In the genomic region with DNA sequence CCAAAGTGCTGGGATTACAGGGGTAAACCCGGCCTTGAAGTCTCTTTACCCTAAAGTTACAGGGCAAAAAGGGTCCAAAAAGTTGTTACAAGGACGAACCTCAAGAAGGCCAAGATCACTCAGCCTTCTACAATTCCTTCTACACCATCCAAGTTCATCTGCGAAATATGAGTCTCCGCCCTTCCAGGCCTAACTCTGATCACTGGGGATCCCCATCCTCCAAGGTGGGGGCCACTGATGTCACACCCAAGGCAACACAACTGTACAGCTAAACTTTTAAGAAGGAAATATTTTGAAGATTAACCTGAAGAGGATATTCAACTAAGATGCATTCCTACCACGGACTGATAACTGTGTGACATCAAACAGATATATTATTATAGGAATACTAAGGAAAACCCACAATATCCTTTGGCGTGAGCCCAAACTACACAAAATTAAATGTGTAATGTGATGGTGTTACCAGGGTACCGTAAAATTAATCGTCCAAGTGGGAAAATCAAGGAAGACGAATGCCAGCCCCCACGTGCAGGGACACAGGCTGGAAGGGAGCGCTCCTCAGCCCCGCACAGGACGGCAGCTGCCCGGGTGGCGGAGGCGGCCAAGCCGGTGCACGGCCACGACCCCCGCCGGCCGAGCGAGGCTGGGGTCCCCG, we compare ENCODE assay signal across 8 cellular contexts. TPM values are rescaled to one million over a fixed set of nuclear protein-coding genes. Genes with fewer than 3 reads are reported as not detected.
DNase-seq lines count a peak whose midpoint lies in the region; ATAC-seq and TF ChIP-seq lines count a peak whose summit lies in the region.

No MANE protein-coding gene starts in this region.

- H3K4me3 Mint-ChIP-seq in activated B cell treated with CpG ODN at 0.5 μM for 24 hours: no peak overlapping the region

- POLR2A ChIA-PET in activated B cell treated with CpG ODN at 0.5 μM for 24 hours (lab: Charles Lee): interaction anchor here (1.1 to 3.8 kb wide), 3 partner anchors 74 to 299 kb away, joined by 3 to 41 read pairs (median 21); partner anchors contain the start of gene INSIG1

- intact Hi-C loops in activated B cell treated with CpG ODN at 0.5 μM for 24 hours (cut with micrococcal nuclease): loop anchor here (2.0 to 10.0 kb wide), 3 partner anchors 190 to 1639 kb away; partner anchors contain the start of gene RNF32

- TF ChIP-seq CTCF in activated B cell treated with CpG ODN at 0.5 μM for 24 hours (IDR thresholded peaks at IDR 0.05): no peak

- H3K9ac ChIP-seq in BLaER1 treated with 17β-estradiol and CSF1 and Interleukin-3, amounts not matched to agents 10 nM and 100 nM: peak overlapping the region; percentile 96 to 99 (median 98)

- H3K9me3 ChIP-seq in BLaER1 treated with 17β-estradiol and CSF1 and Interleukin-3, amounts not matched to agents 10 nM and 100 nM (replicated peaks in 1 of 11): no peaks in the 10 kb centered on the region

- CTCF ChIA-PET in activated B cell treated with CpG ODN at 0.5 μM for 24 hours (lab: Charles Lee): interaction anchor here (3.5 kb wide), 1 partner anchor 74 kb away, joined by 18 read pairs; no protein-coding TSS in a partner anchor

- peaks cover 17% of the 10 kb centered on the region for H3K4me1 Mint-ChIP-seq in activated B cell treated with CpG ODN at 0.5 μM for 24 hours

- peaks cover 0 to 30% (median 19%) of the 10 kb centered on the region in 11 experiments; a peak in 16 of 22 replicates for H4K20me1 ChIP-seq in BLaER1 treated with 17β-estradiol and CSF1 and Interleukin-3, amounts not matched to agents 10 nM and 100 nM

- DNase-seq in activated B cell treated with CpG ODN at 0.5 μM for 24 hours (no peak), hepatic stellate cell (ENCODE audit: low spot score) (peak; percentile 10), AML-193 (lab: John Stamatoyannopoulos, UW) (no peak), LoVo (ENCODE audit: low spot score) (no peak)
- peak; percentile 31 for DNase-seq in stimulated activated CD8-positive, alpha-beta memory T cell treated with anti-CD3 and anti-CD28 coated beads, Interleukin-4, amount 100 ng/mL, for 48 hours

- ATAC-seq in GM19035 (IDR thresholded peaks at IDR 0.05; ENCODE audit: unreplicated experiment) (peak; percentile 12), HG03159 (IDR thresholded peaks at IDR 0.05; ENCODE audit: unreplicated experiment) (peak; percentile 8), activated B cell treated with CpG ODN at 0.5 μM for 24 hours (ENCODE audit: low read depth) (no peak)

- H3K27me3 Mint-ChIP-seq in activated B cell treated with CpG ODN at 0.5 μM for 24 hours: no peaks in the 10 kb centered on the region

- peak overlapping the region; percentile 70 to 97 (median 92) for H3K4me2 ChIP-seq in BLaER1 treated with 17β-estradiol and CSF1 and Interleukin-3, amounts not matched to agents 10 nM and 100 nM

- peaks cover 24 to 43% (median 31%) of the 10 kb centered on the region in 10 experiments for H3K4me1 ChIP-seq in BLaER1 treated with 17β-estradiol and CSF1 and Interleukin-3, amounts not matched to agents 10 nM and 100 nM

- peak overlapping the region; percentile 70 for H3K27ac Mint-ChIP-seq in activated B cell treated with CpG ODN at 0.5 μM for 24 hours

- H3K27me3 ChIP-seq in BLaER1 treated with 17β-estradiol and CSF1 and Interleukin-3, amounts not matched to agents 10 nM and 100 nM: no peaks in the 10 kb centered on the region

- H3K36me3 Mint-ChIP-seq in activated B cell treated with CpG ODN at 0.5 μM for 24 hours (ENCODE audit: low read depth): peaks cover 23% of the 10 kb centered on the region

- peak overlapping the region; percentile 88 to 99 (median 95) for H3K4me3 ChIP-seq in BLaER1 treated with 17β-estradiol and CSF1 and Interleukin-3, amounts not matched to agents 10 nM and 100 nM

- H3K27ac ChIP-seq in BLaER1 treated with 17β-estradiol and CSF1 and Interleukin-3, amounts not matched to agents 10 nM and 100 nM: peak overlapping the region; percentile 95 to 99 (median 99)

- no peaks in the 10 kb centered on the region for H3K9me3 Mint-ChIP-seq in activated B cell treated with CpG ODN at 0.5 μM for 24 hours

- H3K36me3 ChIP-seq in BLaER1 treated with 17β-estradiol and CSF1 and Interleukin-3, amounts not matched to agents 10 nM and 100 nM: peaks cover 23 to 45% (median 41%) of the 10 kb centered on the region in 11 experiments

RNA-seq across cellular contexts. Expression of gene PAXIP1, which starts 1.0 kb away (rescaled TPM):
- 13.0 and 15.2 TPM in 2 replicates for total RNA-seq in activated B cell treated with CpG ODN at 0.5 μM for 24 hours

Comparison
In these comparisons a context has a peak if more than half of its experiments do, and no peak if none do; other contexts are left out.
1. DNase-seq: peak in hepatic stellate cell (single experiment) and stimulated activated CD8-positive, alpha-beta memory T cell treated with anti-CD3 and anti-CD28 coated beads, Interleukin-4, amount 100 ng/mL, for 48 hours (single experiment); none in activated B cell treated with CpG ODN at 0.5 μM for 24 hours (single experiment), AML-193 (0 of 2) and LoVo (single experiment).